ENCODE assay signal across 12 cellular contexts in the genomic region with DNA sequence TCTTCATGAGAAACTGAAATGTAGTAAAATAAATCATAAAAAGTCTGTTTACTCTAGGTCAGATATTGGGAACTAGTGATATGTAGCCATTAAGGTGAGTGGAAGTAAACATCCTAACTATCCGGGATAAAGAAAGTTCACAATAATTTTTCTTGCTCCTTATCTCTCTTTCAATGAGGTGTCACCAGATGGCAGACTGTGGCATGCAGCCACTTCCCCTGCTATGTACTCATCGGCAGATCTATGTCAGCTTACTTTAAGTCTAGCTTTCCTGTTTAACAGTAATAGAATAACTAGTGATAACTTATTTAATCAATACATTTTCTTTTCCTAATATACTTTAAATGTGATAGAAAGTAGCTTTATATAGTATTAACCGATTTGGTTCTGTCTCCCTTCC.
A peak's percentile ranks its signal among the peaks of the same experiment; 100 is the strongest.
DNase-seq lines count a peak whose midpoint lies in the region; ATAC-seq, FAIRE-seq and TF ChIP-seq lines count a peak whose summit lies in the region.
"Had no signal": no experiment of that assay in that cellular context is flagged by ENCODE, and none has a peak within 500 bp of the region (broad histone marks: within the 10 kb centered on the region; RNA-seq: fewer than 3 reads in every experiment).

No MANE protein-coding gene starts in this region.

- no peak overlapping the region for H3K27ac Mint-ChIP-seq in activated CD8-positive, alpha-beta memory T cell treated with anti-CD3 and anti-CD28 coated beads, Interleukin-2, amount 10 ng/mL, durations not matched to agents 7 days and 5 days
- H3K27ac Mint-ChIP-seq: activated CD4-positive, alpha-beta T cell treated with anti-CD3 and anti-CD28 coated beads, Interleukin-2, amount 10 ng/mL, durations not matched to agents 24 days and 14 days; activated T-helper 2 cell treated with anti-CD3 and anti-CD28 coated beads, Interferon-gamma antibody, Interleukin-2, Interleukin-4, amounts not matched to agents 10 μg/mL and 5 μg/mL and 100 μg/mL, durations not matched to agents 14 hours and 24 hours and 36 hours had no signal

- H3K9me3 Mint-ChIP-seq in activated CD8-positive, alpha-beta memory T cell treated with anti-CD3 and anti-CD28 coated beads, Interleukin-2, amount 10 ng/mL, durations not matched to agents 7 days and 5 days (ENCODE audit: low read depth): no peaks in the 10 kb centered on the region
- H3K9me3 Mint-ChIP-seq: activated CD4-positive, alpha-beta T cell treated with anti-CD3 and anti-CD28 coated beads, Interleukin-2, amount 10 ng/mL, durations not matched to agents 24 days and 14 days; activated T-helper 2 cell treated with anti-CD3 and anti-CD28 coated beads, Interferon-gamma antibody, Interleukin-2, Interleukin-4, amounts not matched to agents 10 μg/mL and 5 μg/mL and 100 μg/mL, durations not matched to agents 14 hours and 24 hours and 36 hours had no signal

- no peak overlapping the region for H4K5ac ChIP-seq in mesendoderm (ENCODE audit: low read length)

- peaks cover 20% of the 10 kb centered on the region for H3K27me3 Mint-ChIP-seq in activated CD8-positive, alpha-beta memory T cell treated with anti-CD3 and anti-CD28 coated beads, Interleukin-2, amount 10 ng/mL, durations not matched to agents 7 days and 5 days

- H3K27me3 ChIP-seq in mesendoderm (ENCODE audit: insufficient read depth, low read length, poor library complexity) (no peaks in the 10 kb centered on the region), suprapubic skin (no peaks in the 10 kb centered on the region)
- H3K27me3 ChIP-seq: esophagus muscularis mucosa, neutrophil had no signal

- no peak for DNase-seq in D721Med (ENCODE audit: insufficient read length, low spot score)
- DNase-seq in M059J (ENCODE audit: low read depth): peak; percentile 6
- DNase-seq in cerebellar cortex (ENCODE audit: low spot score): peak; percentile 77
- DNase-seq in mesendoderm: peak; percentile 78
- no peak for DNase-seq in suprapubic skin (ENCODE audit: low spot score in 2 of 2)
- DNase-seq in GF-D8 (lab: John Stamatoyannopoulos, UW): no peak
- no peak for DNase-seq in activated CD8-positive, alpha-beta memory T cell treated with anti-CD3 and anti-CD28 coated beads, Interleukin-2, amount 10 ng/mL, durations not matched to agents 7 days and 5 days
- no peak for DNase-seq in NCI-H1105 treated with DMSO at 0.1 percent for 48 hours (lab: John Stamatoyannopoulos, UW)
- DNase-seq: activated CD4-positive, alpha-beta T cell treated with anti-CD3 and anti-CD28 coated beads, Interleukin-2, amount 10 ng/mL, durations not matched to agents 24 days and 14 days had no signal

- H3K4me1 Mint-ChIP-seq in activated CD8-positive, alpha-beta memory T cell treated with anti-CD3 and anti-CD28 coated beads, Interleukin-2, amount 10 ng/mL, durations not matched to agents 7 days and 5 days: peaks cover 2% of the 10 kb centered on the region
- H3K4me1 Mint-ChIP-seq: activated CD4-positive, alpha-beta T cell treated with anti-CD3 and anti-CD28 coated beads, Interleukin-2, amount 10 ng/mL, durations not matched to agents 24 days and 14 days had no signal

- no CpG with 5 or more reads among the region's 3 CpGs for whole genome bisulfite sequencing in mesendoderm (ENCODE audit: extremely low coverage, insufficient coverage, low lambda C conversion rate)
- 32% methylated on average over 3 of the region's 3 CpGs for WGBS in suprapubic skin

- H3K9ac ChIP-seq in mesendoderm (ENCODE audit: low read length): no peak overlapping the region

- ATAC-seq in activated CD8-positive, alpha-beta memory T cell treated with anti-CD3 and anti-CD28 coated beads, Interleukin-2, amount 10 ng/mL, durations not matched to agents 7 days and 5 days: no peak

- CTCF ChIA-PET in activated CD8-positive, alpha-beta memory T cell treated with anti-CD3 and anti-CD28 coated beads, Interleukin-2, amount 10 ng/mL, durations not matched to agents 7 days and 5 days (lab: Charles Lee): no interaction called here

- H3K4me3 ChIP-seq in mesendoderm (ENCODE audit: low read length) (no peak overlapping the region), suprapubic skin (no peak overlapping the region)
- H3K4me3 ChIP-seq: esophagus muscularis mucosa had no signal

- no peaks in the 10 kb centered on the region for H3K9me3 ChIP-seq in suprapubic skin
- H3K9me3 ChIP-seq: esophagus muscularis mucosa, neutrophil had no signal

- H3K27ac ChIP-seq in mesendoderm (ENCODE audit: low read depth, low read length) (no peak overlapping the region), suprapubic skin (no peak overlapping the region)
- H3K27ac ChIP-seq: esophagus muscularis mucosa, neutrophil had no signal

- no peaks in the 10 kb centered on the region for H3K79me1 ChIP-seq in mesendoderm (ENCODE audit: low read length)

- H3K56ac ChIP-seq in mesendoderm (ENCODE audit: low read length): no peak overlapping the region

- no peak overlapping the region for H4K8ac ChIP-seq in mesendoderm (ENCODE audit: low read depth, low read length)

- no peaks in the 10 kb centered on the region for H3K36me3 Mint-ChIP-seq in activated CD8-positive, alpha-beta memory T cell treated with anti-CD3 and anti-CD28 coated beads, Interleukin-2, amount 10 ng/mL, durations not matched to agents 7 days and 5 days

- H2BK15ac ChIP-seq in mesendoderm (replicated peaks; ENCODE audit: low read depth): no peak overlapping the region

- H3K36me3 ChIP-seq in mesendoderm (ENCODE audit: control insufficient read depth, insufficient read depth, low read length) (no peaks in the 10 kb centered on the region), suprapubic skin (no peaks in the 10 kb centered on the region)
- H3K36me3 ChIP-seq: esophagus muscularis mucosa, neutrophil had no signal

- no peak overlapping the region for H3K4ac ChIP-seq in mesendoderm (ENCODE audit: low read depth, low read length)

- no peak overlapping the region for H2BK120ac ChIP-seq in mesendoderm (ENCODE audit: low read depth, low read length)

- TF ChIP-seq CTCF in D721Med (IDR thresholded peaks at IDR 0.05; ENCODE audit: insufficient read depth, missing control alignments): peak; percentile 34
- TF ChIP-seq CTCF in suprapubic skin (IDR thresholded peaks at IDR 0.05): no peak

- no peaks in the 10 kb centered on the region for H3K4me1 ChIP-seq in mesendoderm (ENCODE audit: control insufficient read depth, low read depth, low read length)
- peaks cover 20% of the 10 kb centered on the region for H3K4me1 ChIP-seq in suprapubic skin

- H3K4me2 ChIP-seq in mesendoderm (ENCODE audit: low read length): no peak overlapping the region

- no peak for TF ChIP-seq EP300 in suprapubic skin (IDR thresholded peaks at IDR 0.05)

- H2BK5ac ChIP-seq in mesendoderm (ENCODE audit: low read length): no peak overlapping the region

- H3K4me3 Mint-ChIP-seq in activated CD8-positive, alpha-beta memory T cell treated with anti-CD3 and anti-CD28 coated beads, Interleukin-2, amount 10 ng/mL, durations not matched to agents 7 days and 5 days: no peak overlapping the region
- H3K4me3 Mint-ChIP-seq: activated CD4-positive, alpha-beta T cell treated with anti-CD3 and anti-CD28 coated beads, Interleukin-2, amount 10 ng/mL, durations not matched to agents 24 days and 14 days had no signal

- no peaks in the 10 kb centered on the region for H3K79me2 ChIP-seq in mesendoderm (ENCODE audit: control insufficient read depth, insufficient read depth, low read length)

- no peak overlapping the region for H3K23ac ChIP-seq in mesendoderm (ENCODE audit: low read length)

- no peak overlapping the region for H3K18ac ChIP-seq in mesendoderm (ENCODE audit: low read length)

- no peak for FAIRE-seq in D721Med (lab: Jason Lieb, UNC)

- H2AK5ac ChIP-seq in mesendoderm (ENCODE audit: low read length): no peak overlapping the region

- no peak for TF ChIP-seq POLR2A in suprapubic skin (IDR thresholded peaks at IDR 0.05)

Comparison
In these comparisons a context has a peak if more than half of its experiments do, and no peak if none do; other contexts are left out.
1. DNase-seq: peak in M059J (single experiment), cerebellar cortex (single experiment) and mesendoderm (single experiment); none in D721Med (single experiment), suprapubic skin (0 of 2), GF-D8 (single experiment), activated CD8-positive, alpha-beta memory T cell treated with anti-CD3 and anti-CD28 coated beads, Interleukin-2, amount 10 ng/mL, durations not matched to agents 7 days and 5 days (single experiment) and NCI-H1105 treated with DMSO at 0.1 percent for 48 hours (single experiment).